Comparison of ENCODE assay signal across 1 cellular context in the genomic region with DNA sequence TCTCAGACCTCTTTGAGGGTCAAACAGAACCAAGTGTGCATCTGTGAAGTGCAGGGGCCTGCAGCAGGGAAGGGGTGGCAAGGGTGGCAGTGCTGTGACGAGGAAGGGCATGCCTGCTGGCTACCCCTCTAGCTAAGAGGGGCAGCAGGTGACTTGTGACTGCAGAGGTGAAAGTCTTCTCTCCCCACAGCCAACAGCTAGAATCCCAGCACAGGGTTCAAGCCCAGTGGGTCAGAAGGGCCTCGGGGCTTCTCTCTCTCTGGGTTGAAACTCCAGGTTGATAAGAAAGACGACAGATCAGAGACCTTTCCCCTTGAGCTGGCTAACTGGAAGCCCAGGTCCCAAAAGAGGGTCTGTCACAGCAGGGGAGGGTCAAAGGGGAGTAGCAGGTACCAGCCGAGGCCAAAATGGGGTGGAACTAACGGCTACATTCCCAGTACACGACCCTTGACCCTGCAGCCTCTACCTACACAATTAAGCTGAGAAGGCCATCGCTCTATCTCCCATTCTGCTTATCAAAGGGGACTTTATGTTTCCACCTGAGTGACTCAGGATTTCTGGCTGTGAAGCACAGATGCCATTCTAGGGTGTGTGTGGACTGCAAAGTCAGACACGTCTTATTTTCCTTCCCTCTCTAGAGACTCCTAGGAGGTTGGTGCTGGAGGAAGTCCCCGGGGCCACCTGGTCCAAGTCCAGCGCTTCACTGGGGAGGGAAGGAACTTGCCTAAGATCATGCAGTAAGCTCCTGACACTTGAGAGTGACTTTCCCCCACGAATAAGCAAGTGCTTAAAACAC.
TF ChIP-seq lines count a peak whose summit lies in the region.

No MANE protein-coding gene starts in this region.

TF ChIP-seq in HCT116, 20 proteins besides CTCF, POLR2A, EP300 and RAD21:
- TF ChIP-seq, protein P1, sequence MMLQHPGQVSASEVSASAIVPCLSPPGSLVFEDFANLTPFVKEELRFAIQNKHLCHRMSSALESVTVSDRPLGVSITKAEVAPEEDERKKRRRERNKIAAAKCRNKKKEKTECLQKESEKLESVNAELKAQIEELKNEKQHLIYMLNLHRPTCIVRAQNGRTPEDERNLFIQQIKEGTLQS (IDR thresholded peaks at IDR 0.05) = no peak
- TF ChIP-seq FOSL1 (IDR thresholded peaks at IDR 0.05; ENCODE audit: low read depth) (peak; percentile 82), POLR2AphosphoS5 (IDR thresholded peaks at IDR 0.05; ENCODE audit: low read depth, low read length) (peak; percentile 30; the same call in 1 of the 2 replicates), CBX3 (IDR thresholded peaks at IDR 0.05; ENCODE audit: low read depth) (peak; percentile 62; the same call in 1 of the 2 replicates), SP1 (IDR thresholded peaks at IDR 0.05; ENCODE audit: low read depth) (peak; percentile 80), YY1 (IDR thresholded peaks at IDR 0.05; ENCODE audit: extremely low read depth, insufficient replicate concordance, low read depth, low read length) (no peak), MAX (IDR thresholded peaks at IDR 0.05) (peak; percentile 47), SIN3A (IDR thresholded peaks at IDR 0.05; ENCODE audit: low read depth) (peak; percentile 69; the same call in 1 of the 2 replicates), JUND (IDR thresholded peaks at IDR 0.05) (peak; percentile 85), EGR1 (IDR thresholded peaks at IDR 0.05; ENCODE audit: low read depth) (peak; percentile 25; the same call in 1 of the 2 replicates)
- TF ChIP-seq, protein P2, sequence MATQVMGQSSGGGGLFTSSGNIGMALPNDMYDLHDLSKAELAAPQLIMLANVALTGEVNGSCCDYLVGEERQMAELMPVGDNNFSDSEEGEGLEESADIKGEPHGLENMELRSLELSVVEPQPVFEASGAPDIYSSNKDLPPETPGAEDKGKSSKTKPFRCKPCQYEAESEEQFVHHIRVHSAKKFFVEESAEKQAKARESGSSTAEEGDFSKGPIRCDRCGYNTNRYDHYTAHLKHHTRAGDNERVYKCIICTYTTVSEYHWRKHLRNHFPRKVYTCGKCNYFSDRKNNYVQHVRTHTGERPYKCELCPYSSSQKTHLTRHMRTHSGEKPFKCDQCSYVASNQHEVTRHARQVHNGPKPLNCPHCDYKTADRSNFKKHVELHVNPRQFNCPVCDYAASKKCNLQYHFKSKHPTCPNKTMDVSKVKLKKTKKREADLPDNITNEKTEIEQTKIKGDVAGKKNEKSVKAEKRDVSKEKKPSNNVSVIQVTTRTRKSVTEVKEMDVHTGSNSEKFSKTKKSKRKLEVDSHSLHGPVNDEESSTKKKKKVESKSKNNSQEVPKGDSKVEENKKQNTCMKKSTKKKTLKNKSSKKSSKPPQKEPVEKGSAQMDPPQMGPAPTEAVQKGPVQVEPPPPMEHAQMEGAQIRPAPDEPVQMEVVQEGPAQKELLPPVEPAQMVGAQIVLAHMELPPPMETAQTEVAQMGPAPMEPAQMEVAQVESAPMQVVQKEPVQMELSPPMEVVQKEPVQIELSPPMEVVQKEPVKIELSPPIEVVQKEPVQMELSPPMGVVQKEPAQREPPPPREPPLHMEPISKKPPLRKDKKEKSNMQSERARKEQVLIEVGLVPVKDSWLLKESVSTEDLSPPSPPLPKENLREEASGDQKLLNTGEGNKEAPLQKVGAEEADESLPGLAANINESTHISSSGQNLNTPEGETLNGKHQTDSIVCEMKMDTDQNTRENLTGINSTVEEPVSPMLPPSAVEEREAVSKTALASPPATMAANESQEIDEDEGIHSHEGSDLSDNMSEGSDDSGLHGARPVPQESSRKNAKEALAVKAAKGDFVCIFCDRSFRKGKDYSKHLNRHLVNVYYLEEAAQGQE (IDR thresholded peaks at IDR 0.05; ENCODE audit: low read depth) = no peak
